In genomic region chr17:66240630-66241029, GRCh38 we compare ENCODE assay signal across 1 cellular context.
TF ChIP-seq lines count a peak whose summit lies in the region.

No MANE protein-coding gene starts in this region.

TF ChIP-seq in SK-N-SH, 30 proteins besides CTCF, POLR2A, EP300 and RAD21 (continued from another document):
- no peak for TF ChIP-seq ZBTB33 (IDR thresholded peaks at IDR 0.05; ENCODE audit: borderline replicate concordance, low read depth)
- TF ChIP-seq FOSL2 (IDR thresholded peaks at IDR 0.05; ENCODE audit: borderline replicate concordance, low read depth), result peak; percentile 61; the same call in 1 of the 2 replicates
- TF ChIP-seq GABPA (IDR thresholded peaks at IDR 0.05; ENCODE audit: low read depth), result no peak
- peak; percentile 74; the same call in 1 of the 2 replicates for TF ChIP-seq FOXM1 (IDR thresholded peaks at IDR 0.05; ENCODE audit: low read depth)
- no peak for TF ChIP-seq YY1 (IDR thresholded peaks at IDR 0.05; ENCODE audit: low read depth)
- peak; percentile 60 for TF ChIP-seq PBX3 (IDR thresholded peaks at IDR 0.05)
- no peak for TF ChIP-seq CHD2 (IDR thresholded peaks at IDR 0.05; ENCODE audit: low read length, partially characterized antibody)
- no peak for TF ChIP-seq ELF1 (IDR thresholded peaks at IDR 0.05)
- peak; percentile 33; the same call in 1 of the 2 replicates for TF ChIP-seq MEF2A (IDR thresholded peaks at IDR 0.05; ENCODE audit: borderline replicate concordance, low read depth)
- TF ChIP-seq FOXJ3 (CRISPR knock-in tag; IDR thresholded peaks at IDR 0.05), result no peak
- peak; percentile 69 for TF ChIP-seq TCF12 (IDR thresholded peaks at IDR 0.05)
